9 cellular contexts compared by ENCODE assay signal in genomic region chr3:172107403-172107802, GRCh38.
DNase-seq lines count a peak whose midpoint lies in the region; ATAC-seq lines count a peak whose summit lies in the region.
"Had no signal": no experiment of that assay in that cellular context is flagged by ENCODE, and none has a peak within 500 bp of the region (broad histone marks: within the 10 kb centered on the region; RNA-seq: fewer than 3 reads in every experiment).

No MANE protein-coding gene starts in this region.

- no peaks in the 10 kb centered on the region for H3K27me3 ChIP-seq in thymus (ENCODE audit: control insufficient read depth, insufficient read depth)

- DNase-seq in SIG-M5 treated with dmso at 0.1 percent for 504 hours (lab: John Stamatoyannopoulos, UW; ENCODE audit: unreplicated experiment) (peak; percentile 33), SIG-M5 (lab: John Stamatoyannopoulos, UW) (no peak), immature natural killer cell (peak; percentile 81 to 84 (median 84)), NCI-H446 treated with DMSO at 0.1 percent for 48 hours (lab: John Stamatoyannopoulos, UW) (no peak), NCI-H748 (lab: John Stamatoyannopoulos, UW; ENCODE audit: unreplicated experiment) (no peak)
- peak; percentile 42 for DNase-seq in activated CD4-positive, CD25-positive, alpha-beta regulatory T cell treated with anti-CD3 and anti-CD28 coated beads, Interleukin-2, amount 50 U/mL, for 72 hours

- H3K4me1 Mint-ChIP-seq in immature natural killer cell, result peaks cover 91 to 96% of the 10 kb centered on the region in 2 donors

- H3K4me3 ChIP-seq in thymus (ENCODE audit: low read length), result peak overlapping the region; percentile 30
- H3K4me3 ChIP-seq: skin epidermis had no signal

- peak overlapping the region; percentile 78 to 95 (median 88) for H3K4me3 Mint-ChIP-seq in immature natural killer cell

- no peaks in the 10 kb centered on the region for H3K9me3 Mint-ChIP-seq in immature natural killer cell

- peak; percentile 87 for ATAC-seq in HG03064 (IDR thresholded peaks at IDR 0.05; ENCODE audit: low read depth, unreplicated experiment)

- H3K27ac Mint-ChIP-seq in immature natural killer cell, result peak overlapping the region; percentile 92 to 98 (median 96)

- H3K27ac ChIP-seq in thymus (ENCODE audit: low read depth), result no peak overlapping the region

- H3K9me3 ChIP-seq in thymus (ENCODE audit: control insufficient read depth), result no peaks in the 10 kb centered on the region

- H3K36me3 Mint-ChIP-seq in immature natural killer cell, result no peaks in the 10 kb centered on the region

- 6% methylated on average over 4 of the region's 4 CpGs for WGBS in thymus

- H3K4me1 ChIP-seq in thymus (ENCODE audit: control insufficient read depth, insufficient read depth, low read length), result peaks cover 37% of the 10 kb centered on the region

- H3K27me3 Mint-ChIP-seq in immature natural killer cell (ENCODE audit: low read depth in 3 of 3), result peaks cover 10 to 18% (median 15%) of the 10 kb centered on the region in 3 donors

- H3K36me3 ChIP-seq in thymus (ENCODE audit: control insufficient read depth, insufficient read depth), result no peaks in the 10 kb centered on the region

Comparison
In these comparisons a context has a peak if more than half of its experiments do, and no peak if none do; other contexts are left out.
1. DNase-seq: peak in SIG-M5 treated with dmso at 0.1 percent for 504 hours (single experiment), activated CD4-positive, CD25-positive, alpha-beta regulatory T cell treated with anti-CD3 and anti-CD28 coated beads, Interleukin-2, amount 50 U/mL, for 72 hours (single experiment) and immature natural killer cell (3 of 3); none in SIG-M5 (single experiment), NCI-H446 treated with DMSO at 0.1 percent for 48 hours (single experiment) and NCI-H748 (single experiment).